In the genomic region with DNA sequence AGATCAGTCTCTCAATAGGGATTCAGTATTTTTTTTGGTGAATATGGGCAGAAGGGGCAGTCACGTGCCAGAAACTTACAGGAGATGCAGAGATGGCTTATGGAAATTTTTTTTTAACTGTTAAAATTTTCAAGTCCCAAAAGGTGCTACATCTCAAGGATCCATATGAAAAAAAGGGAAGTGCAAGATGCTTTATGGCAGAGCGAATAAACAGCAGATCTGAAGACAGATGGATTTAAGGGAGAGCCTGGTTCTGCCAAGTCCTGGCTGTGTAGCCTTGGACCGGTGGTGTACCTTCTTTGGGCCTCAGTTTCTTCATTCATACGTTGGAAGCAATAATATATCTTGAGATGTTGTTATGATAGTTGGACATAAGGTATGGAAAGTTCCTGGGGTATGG, we compare ENCODE assay signal across 27 cellular contexts.
"Had no signal": no experiment of that assay in that cellular context is flagged by ENCODE, and none has a peak within 500 bp of the region (broad histone marks: within the 10 kb centered on the region; RNA-seq: fewer than 3 reads in every experiment).

No MANE protein-coding gene starts in this region.

- DNase-seq: stimulated activated CD4-positive, alpha-beta T cell treated with anti-CD3 and anti-CD28 coated beads, Interleukin-2, amount 100 ng/mL, for 48 hours; stimulated activated CD4-positive, alpha-beta T cell treated with anti-CD3 and anti-CD28 coated beads, Interleukin-4, amount 100 ng/mL, for 1 hour; stimulated activated CD4-positive, alpha-beta T cell treated with anti-CD3 and anti-CD28 coated beads, Interleukin-4, amount 100 ng/mL, for 24 hours; stimulated activated CD4-positive, alpha-beta T cell treated with anti-CD3 and anti-CD28 coated beads, Interleukin-4, amount 100 ng/mL, for 4 hours; stimulated activated CD8-positive, alpha-beta memory T cell treated with anti-CD3 and anti-CD28 coated beads, Interleukin-4, amount 100 ng/mL, for 48 hours; stimulated activated naive B cell treated with anti-CD40 and anti-IgM and Interleukin-4, amounts not matched to agents 10 μg/mL and 1 μg/mL and 100 μg/mL, for 72 hours; stimulated activated naive CD4-positive, alpha-beta T cell; stimulated activated naive CD4-positive, alpha-beta T cell treated with Interleukin-2 at 50 U/mL for 16 hours; stimulated activated naive CD8-positive, alpha-beta T cell treated with anti-CD3 and anti-CD28 coated beads, Interleukin-15, amount 100 ng/mL, for 72 hours; stimulated activated naive CD8-positive, alpha-beta T cell treated with anti-CD3 and anti-CD28 coated beads, Interleukin-15, Interleukin-2, amounts not matched to agents 100 U/mL and 50 U/mL, for 24 hours; stomach; substantia nigra; testis; thyroid gland; tibial artery; transverse colon; trophoblast cell; upper lobe of left lung; upper lobe of right lung; uterus had no signal

- H3K36me3 ChIP-seq: stomach, suprapubic skin, thoracic aorta, thyroid gland, tibial artery, tibial nerve, transverse colon, upper lobe of left lung, upper lobe of right lung, uterus, vagina had no signal

- FAIRE-seq: urothelium cell line had no signal

- H3K27me3 ChIP-seq: stomach, testis, thyroid gland, tibial artery, tibial nerve, transverse colon, upper lobe of left lung, upper lobe of right lung, uterus, vagina had no signal

- H3K27ac ChIP-seq: stomach, suprapubic skin, testis, thoracic aorta, thyroid gland, tibial artery, tibial nerve, transverse colon, upper lobe of left lung, upper lobe of right lung, uterus, vagina had no signal

- ATAC-seq: stimulated activated effector memory CD8-positive, alpha-beta T cell treated with anti-CD3 and anti-CD28 coated beads, Interleukin-12 subunit alpha, Interleukin-12 subunit beta, amount 100 ng/mL, for 72 hours; stimulated activated memory B cell treated with anti-CD40 and anti-IgM and Interleukin-4, amounts not matched to agents 10 μg/mL and 1 μg/mL and 100 μg/mL, for 72 hours; stimulated activated naive B cell treated with anti-CD40 and anti-IgM and Interleukin-4, amounts not matched to agents 10 μg/mL and 1 μg/mL and 100 μg/mL, for 72 hours; stimulated activated naive CD8-positive, alpha-beta T cell treated with anti-CD3 and anti-CD28 coated beads, Interleukin-15, amount 100 ng/mL, for 72 hours; stimulated activated naive CD8-positive, alpha-beta T cell treated with anti-CD3 and anti-CD28 coated beads, Interleukin-15, Interleukin-2, amounts not matched to agents 100 U/mL and 50 U/mL, for 24 hours; upper lobe of right lung had no signal

- H3K4me1 ChIP-seq: suprapubic skin, testis, thyroid gland, tibial artery, tibial nerve, transverse colon, upper lobe of left lung, upper lobe of right lung, uterus, vagina had no signal

- H3K9me3 ChIP-seq: stomach, suprapubic skin, testis, thoracic aorta, thyroid gland, tibial artery, tibial nerve, transverse colon, upper lobe of left lung, upper lobe of right lung, uterus, vagina had no signal

- H3K4me3 ChIP-seq: stomach, suprapubic skin, testis, thoracic aorta, thyroid gland, tibial artery, tibial nerve, transverse colon, upper lobe of left lung, upper lobe of right lung, uterus, vagina had no signal
